18 cellular contexts compared by ENCODE assay signal in genomic region chr1:179012033-179012432, GRCh38. TPM values are rescaled to one million over a fixed set of nuclear protein-coding genes. Genes with fewer than 3 reads are reported as not detected.
DNase-seq lines count a peak whose midpoint lies in the region; ATAC-seq and TF ChIP-seq lines count a peak whose summit lies in the region.
"Had no signal": no experiment of that assay in that cellular context is flagged by ENCODE, and none has a peak within 500 bp of the region (broad histone marks: within the 10 kb centered on the region; RNA-seq: fewer than 3 reads in every experiment).

No MANE protein-coding gene starts in this region.

- no peaks in the 10 kb centered on the region for H3K27me3 Mint-ChIP-seq in MCF 10A (ENCODE audit: insufficient read depth, unreplicated experiment)
- H3K27me3 Mint-ChIP-seq: CD4-positive, alpha-beta T cell had no signal

- no peak for TF ChIP-seq POLR2A in breast epithelium (IDR thresholded peaks at IDR 0.05)

- TF ChIP-seq CTCF in MCF 10A (IDR thresholded peaks at IDR 0.05; ENCODE audit: unreplicated experiment) (no peak), breast epithelium (IDR thresholded peaks at IDR 0.05) (no peak), lower lobe of right lung (IDR thresholded peaks at IDR 0.05) (no peak)

- no peak for ATAC-seq in lower lobe of right lung
- ATAC-seq in GM18873 (IDR thresholded peaks at IDR 0.05; ENCODE audit: low FRiP score, unreplicated experiment) = no peak
- no peak for ATAC-seq in HG03571 (IDR thresholded peaks at IDR 0.05; ENCODE audit: unreplicated experiment)
- ATAC-seq: GM12878, HepG2 had no signal

- peaks cover 19% of the 10 kb centered on the region for H3K4me1 Mint-ChIP-seq in MCF 10A (ENCODE audit: insufficient read depth, unreplicated experiment)

- no peaks in the 10 kb centered on the region for H3K9me3 Mint-ChIP-seq in MCF 10A (ENCODE audit: unreplicated experiment)
- H3K9me3 Mint-ChIP-seq: CD4-positive, alpha-beta T cell had no signal

- POLR2A ChIA-PET in MCF 10A (lab: Yijun Ruan, JAX) = no interaction called here

- no peaks in the 10 kb centered on the region for H3K36me3 Mint-ChIP-seq in MCF 10A (ENCODE audit: insufficient read depth, unreplicated experiment)

- no peak overlapping the region for H3K27ac ChIP-seq in breast epithelium
- no peak overlapping the region for H3K27ac ChIP-seq in lower lobe of right lung

- DNase-seq in MCF 10A (ENCODE audit: unreplicated experiment) = peak; percentile 53
- DNase-seq in breast epithelium (ENCODE audit: low spot score in 2 of 2) = no peak
- DNase-seq in fibroblast of gingiva (ENCODE audit: low read depth) = peak; percentile 86
- peak; percentile 26 for DNase-seq in myocyte (ENCODE audit: low read depth)
- DNase-seq in lower lobe of right lung = no peak
- DNase-seq in hypothalamus (lab: John Stamatoyannopoulos, UW) = no peak
- DNase-seq: 8988T; ACHN; C1 segment of cervical spinal cord; Calu3; CD4-positive, alpha-beta T cell; DMS 273 treated with DMSO at 0.1 percent for 48 hours had no signal

- H3K27ac Mint-ChIP-seq in MCF 10A (ENCODE audit: low read depth, unreplicated experiment) = no peak overlapping the region
- H3K27ac Mint-ChIP-seq: B cell; CD4-positive, alpha-beta T cell had no signal

- H3K27me3 ChIP-seq in breast epithelium (no peaks in the 10 kb centered on the region), lower lobe of right lung (ENCODE audit: low read depth) (peaks cover 4% of the 10 kb centered on the region)

- H3K36me3 ChIP-seq in breast epithelium (no peaks in the 10 kb centered on the region), lower lobe of right lung (no peaks in the 10 kb centered on the region)
- H3K36me3 ChIP-seq: HAP-1 had no signal

- H3K4me3 ChIP-seq in breast epithelium (no peak overlapping the region), lower lobe of right lung (no peak overlapping the region)
- H3K4me3 ChIP-seq: GM12878, HAP-1 had no signal

- H3K4me1 ChIP-seq in breast epithelium (no peaks in the 10 kb centered on the region), lower lobe of right lung (peaks cover 9% of the 10 kb centered on the region)

- BruUV-seq in MCF 10A (replicated peaks; lab: Mats Ljungman, UMichigan) = no TSS peak

- CTCF ChIA-PET in MCF 10A (lab: Yijun Ruan, JAX) = interaction anchor here (0.6 to 2.5 kb wide), 6 partner anchors 9 to 1311 kb away, joined by 3 to 18 read pairs (median 4); no protein-coding TSS in a partner anchor

- H3K9me3 ChIP-seq in breast epithelium (no peaks in the 10 kb centered on the region), lower lobe of right lung (no peaks in the 10 kb centered on the region)
- H3K9me3 ChIP-seq: HAP-1 had no signal

- no peak overlapping the region for H3K4me3 Mint-ChIP-seq in MCF 10A (ENCODE audit: unreplicated experiment)
- H3K4me3 Mint-ChIP-seq: B cell; CD4-positive, alpha-beta T cell had no signal

- intact Hi-C loops in MCF 10A (cut with micrococcal nuclease) (loop anchor here (10.0 kb wide), 1 partner anchor 353 kb away; the partner anchor contains the start of gene AXDND1), breast epithelium (cut with DNase I; ENCODE audit: low total_unique reads) (loop anchor here (10.0 kb wide), 1 partner anchor 477 kb away; no protein-coding TSS in a partner anchor), lower lobe of right lung (cut with DNase I) (no loop called here)

RNA-seq across cellular contexts. Expression of gene FAM20B, which starts 13.7 kb away (rescaled TPM):
- total RNA-seq in MCF 10A (2022) (44.2 and 45.0 TPM in 2 replicates), breast epithelium (10 to 100 TPM; 24.3 to 28.8 (median 28.0) TPM), myocyte (55.3 and 56.6 TPM in 2 replicates), lower lobe of right lung (38.2 TPM)
- polyA plus RNA-seq in myocyte (2012) = 23.9 TPM

Comparison
In these comparisons a context has a peak if more than half of its experiments do, and no peak if none do; other contexts are left out.
1. DNase-seq: peak in MCF 10A (single experiment), fibroblast of gingiva (single experiment) and myocyte (single experiment); none in breast epithelium (0 of 2), lower lobe of right lung (single experiment) and hypothalamus (0 of 51).